In the genomic region with DNA sequence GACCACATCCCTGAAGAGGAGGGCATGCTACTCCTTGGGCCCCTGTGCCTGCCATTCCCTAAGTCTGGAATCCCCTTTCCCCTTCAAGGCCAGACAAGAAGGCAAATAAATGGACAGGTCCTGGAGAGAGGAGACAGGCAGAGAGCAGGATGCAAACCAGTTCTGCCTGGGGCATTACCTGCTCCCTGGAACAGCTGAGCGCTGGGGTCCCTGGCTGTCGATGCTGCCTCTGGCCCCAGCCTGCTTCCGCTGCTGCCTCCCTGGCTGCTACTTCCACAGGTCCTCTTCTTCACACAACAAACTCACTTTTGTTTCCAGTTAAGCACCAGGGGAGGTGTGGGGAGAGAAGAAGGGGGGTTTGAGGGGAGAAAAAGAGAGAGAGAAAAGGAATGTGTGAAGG, we compare ENCODE assay signal across 13 cellular contexts. TPM values are rescaled to one million over a fixed set of nuclear protein-coding genes. Genes with fewer than 3 reads are reported as not detected.
DNase-seq lines count a peak whose midpoint lies in the region; ATAC-seq and TF ChIP-seq lines count a peak whose summit lies in the region.
"Had no signal": no experiment of that assay in that cellular context is flagged by ENCODE, and none has a peak within 500 bp of the region (broad histone marks: within the 10 kb centered on the region; RNA-seq: fewer than 3 reads in every experiment).

No MANE protein-coding gene starts in this region.

- no peaks in the 10 kb centered on the region for H3K9me3 Mint-ChIP-seq in activated CD4-positive, alpha-beta memory T cell treated with anti-CD3 and anti-CD28 coated beads for 36 hours
- H3K9me3 Mint-ChIP-seq in activated CD4-positive, alpha-beta memory T cell treated with anti-CD3 and anti-CD28 coated beads, Interleukin-2, amount 10 ng/mL, durations not matched to agents 7 days and 5 days, result no peaks in the 10 kb centered on the region
- no peaks in the 10 kb centered on the region for H3K9me3 Mint-ChIP-seq in activated naive CD8-positive, alpha-beta T cell treated with anti-CD3 and anti-CD28 coated beads, Interleukin-2, amount 50 U/mL, for 24 hours
- H3K9me3 Mint-ChIP-seq in stimulated activated effector memory CD8-positive, alpha-beta T cell treated with anti-CD3 and anti-CD28 coated beads, Interleukin-12 subunit alpha, Interleukin-12 subunit beta, amount 100 ng/mL, for 72 hours, result no peaks in the 10 kb centered on the region

- no peak overlapping the region for H3K27ac ChIP-seq in upper lobe of right lung
- H3K27ac ChIP-seq: foreskin keratinocyte, right lobe of liver had no signal

- no peaks in the 10 kb centered on the region for H4K20me1 ChIP-seq in Loucy (ENCODE audit: insufficient read depth, low read length, poor library complexity, severe bottlenecking)

- H3K27me3 Mint-ChIP-seq in activated CD4-positive, alpha-beta memory T cell treated with anti-CD3 and anti-CD28 coated beads for 36 hours, result no peaks in the 10 kb centered on the region
- H3K27me3 Mint-ChIP-seq in activated CD4-positive, alpha-beta memory T cell treated with anti-CD3 and anti-CD28 coated beads, Interleukin-2, amount 10 ng/mL, durations not matched to agents 7 days and 5 days, result no peaks in the 10 kb centered on the region
- H3K27me3 Mint-ChIP-seq in activated naive CD8-positive, alpha-beta T cell treated with anti-CD3 and anti-CD28 coated beads, Interleukin-2, amount 50 U/mL, for 24 hours, result no peaks in the 10 kb centered on the region

- no peaks in the 10 kb centered on the region for H3F3A ChIP-seq in Loucy (ENCODE audit: low read depth)

- peak overlapping the region; percentile 64 for H3K27ac Mint-ChIP-seq in activated CD4-positive, alpha-beta memory T cell treated with anti-CD3 and anti-CD28 coated beads for 36 hours
- H3K27ac Mint-ChIP-seq in activated CD4-positive, alpha-beta memory T cell treated with anti-CD3 and anti-CD28 coated beads, Interleukin-2, amount 10 ng/mL, durations not matched to agents 7 days and 5 days, result no peak overlapping the region
- H3K27ac Mint-ChIP-seq in activated naive CD8-positive, alpha-beta T cell treated with anti-CD3 and anti-CD28 coated beads, Interleukin-2, amount 50 U/mL, for 24 hours, result peak overlapping the region; percentile 67
- peak overlapping the region; percentile 58 for H3K27ac Mint-ChIP-seq in stimulated activated effector memory CD8-positive, alpha-beta T cell treated with anti-CD3 and anti-CD28 coated beads, Interleukin-12 subunit alpha, Interleukin-12 subunit beta, amount 100 ng/mL, for 72 hours

- H3K36me3 ChIP-seq in Loucy (ENCODE audit: insufficient read depth, low read length) (no peaks in the 10 kb centered on the region), upper lobe of right lung (no peaks in the 10 kb centered on the region)
- H3K36me3 ChIP-seq: right lobe of liver had no signal

- H3K4me3 ChIP-seq in Loucy (ENCODE audit: low read length, poor library complexity, severe bottlenecking) (no peak overlapping the region), upper lobe of right lung (no peak overlapping the region)
- H3K4me3 ChIP-seq: right lobe of liver had no signal

- DNase-seq in activated CD4-positive, alpha-beta memory T cell treated with anti-CD3 and anti-CD28 coated beads for 36 hours, result no peak
- DNase-seq in activated CD4-positive, alpha-beta memory T cell treated with anti-CD3 and anti-CD28 coated beads, Interleukin-2, amount 10 ng/mL, durations not matched to agents 7 days and 5 days, result no peak
- no peak for DNase-seq in activated naive CD8-positive, alpha-beta T cell treated with anti-CD3 and anti-CD28 coated beads, Interleukin-2, amount 50 U/mL, for 24 hours
- no peak for DNase-seq in stimulated activated effector memory CD8-positive, alpha-beta T cell treated with anti-CD3 and anti-CD28 coated beads, Interleukin-12 subunit alpha, Interleukin-12 subunit beta, amount 100 ng/mL, for 72 hours (ENCODE audit: low spot score in 2 of 2)
- DNase-seq in GM13977 (ENCODE audit: low spot score) (no peak), upper lobe of right lung (no peak)
- DNase-seq: foreskin keratinocyte, NCI-H1417, NCI-H226, right lobe of liver, SW 1271 had no signal

- no peaks in the 10 kb centered on the region for H3K79me2 ChIP-seq in Loucy (ENCODE audit: insufficient read depth, low read length)

- peak overlapping the region; percentile 45 for H3K4me2 ChIP-seq in Loucy (ENCODE audit: low read depth, low read length, poor library complexity, severe bottlenecking)

- CTCF ChIA-PET in activated CD4-positive, alpha-beta memory T cell treated with anti-CD3 and anti-CD28 coated beads for 36 hours (lab: Charles Lee), result interaction anchor here (1.2 to 3.2 kb wide), 3 partner anchors 18 to 45 kb away, joined by 3 to 13 read pairs (median 8); no protein-coding TSS in a partner anchor
- CTCF ChIA-PET in activated CD4-positive, alpha-beta memory T cell treated with anti-CD3 and anti-CD28 coated beads, Interleukin-2, amount 10 ng/mL, durations not matched to agents 7 days and 5 days (lab: Charles Lee), result interaction anchor here (0.6 to 1.5 kb wide), 2 partner anchors 29 to 45 kb away, joined by 5 to 9 read pairs; no protein-coding TSS in a partner anchor

- peaks cover 18% of the 10 kb centered on the region for H3K4me1 Mint-ChIP-seq in activated CD4-positive, alpha-beta memory T cell treated with anti-CD3 and anti-CD28 coated beads for 36 hours (ENCODE audit: low read depth)
- peaks cover 15% of the 10 kb centered on the region for H3K4me1 Mint-ChIP-seq in activated CD4-positive, alpha-beta memory T cell treated with anti-CD3 and anti-CD28 coated beads, Interleukin-2, amount 10 ng/mL, durations not matched to agents 7 days and 5 days
- peaks cover 15% of the 10 kb centered on the region for H3K4me1 Mint-ChIP-seq in activated naive CD8-positive, alpha-beta T cell treated with anti-CD3 and anti-CD28 coated beads, Interleukin-2, amount 50 U/mL, for 24 hours
- H3K4me1 Mint-ChIP-seq in stimulated activated effector memory CD8-positive, alpha-beta T cell treated with anti-CD3 and anti-CD28 coated beads, Interleukin-12 subunit alpha, Interleukin-12 subunit beta, amount 100 ng/mL, for 72 hours, result peaks cover 15% of the 10 kb centered on the region

- TF ChIP-seq CTCF in Loucy (conservative IDR thresholded peaks at IDR 0.05; ENCODE audit: low read length), result no peak
- no peak for TF ChIP-seq CTCF in GM13977 (IDR thresholded peaks at IDR 0.05; ENCODE audit: extremely low read depth, insufficient read depth, missing control alignments)
- TF ChIP-seq CTCF in upper lobe of right lung (IDR thresholded peaks at IDR 0.05), result no peak

- H3K9me3 ChIP-seq in Loucy (ENCODE audit: insufficient read depth, low read depth, low read length) (no peaks in the 10 kb centered on the region), upper lobe of right lung (no peaks in the 10 kb centered on the region)
- H3K9me3 ChIP-seq: right lobe of liver had no signal

- H3K36me3 Mint-ChIP-seq in activated CD4-positive, alpha-beta memory T cell treated with anti-CD3 and anti-CD28 coated beads for 36 hours, result no peaks in the 10 kb centered on the region
- no peaks in the 10 kb centered on the region for H3K36me3 Mint-ChIP-seq in activated CD4-positive, alpha-beta memory T cell treated with anti-CD3 and anti-CD28 coated beads, Interleukin-2, amount 10 ng/mL, durations not matched to agents 7 days and 5 days (ENCODE audit: low read depth)
- H3K36me3 Mint-ChIP-seq in activated naive CD8-positive, alpha-beta T cell treated with anti-CD3 and anti-CD28 coated beads, Interleukin-2, amount 50 U/mL, for 24 hours (ENCODE audit: low read depth), result peaks cover 6% of the 10 kb centered on the region
- no peaks in the 10 kb centered on the region for H3K36me3 Mint-ChIP-seq in stimulated activated effector memory CD8-positive, alpha-beta T cell treated with anti-CD3 and anti-CD28 coated beads, Interleukin-12 subunit alpha, Interleukin-12 subunit beta, amount 100 ng/mL, for 72 hours

- H3K9ac ChIP-seq in Loucy (ENCODE audit: low read depth, low read length, poor library complexity, severe bottlenecking), result peak overlapping the region; percentile 35

- H2AFZ ChIP-seq in Loucy (ENCODE audit: low read length), result peak overlapping the region; percentile 62; the same call in 1 of the 2 replicates

- no peak for ATAC-seq in activated naive CD8-positive, alpha-beta T cell treated with anti-CD3 and anti-CD28 coated beads, Interleukin-2, amount 50 U/mL, for 24 hours
- ATAC-seq in stimulated activated effector memory CD8-positive, alpha-beta T cell treated with anti-CD3 and anti-CD28 coated beads, Interleukin-12 subunit alpha, Interleukin-12 subunit beta, amount 100 ng/mL, for 72 hours, result no peak
- ATAC-seq in GM18517 (IDR thresholded peaks at IDR 0.05; ENCODE audit: unreplicated experiment) (no peak), upper lobe of right lung (no peak)
- ATAC-seq: foreskin keratinocyte had no signal

- no peak overlapping the region for H3K4me3 Mint-ChIP-seq in activated CD4-positive, alpha-beta memory T cell treated with anti-CD3 and anti-CD28 coated beads for 36 hours
- no peak overlapping the region for H3K4me3 Mint-ChIP-seq in activated CD4-positive, alpha-beta memory T cell treated with anti-CD3 and anti-CD28 coated beads, Interleukin-2, amount 10 ng/mL, durations not matched to agents 7 days and 5 days
- H3K4me3 Mint-ChIP-seq in activated naive CD8-positive, alpha-beta T cell treated with anti-CD3 and anti-CD28 coated beads, Interleukin-2, amount 50 U/mL, for 24 hours, result no peak overlapping the region
- peak overlapping the region; percentile 0 for H3K4me3 Mint-ChIP-seq in stimulated activated effector memory CD8-positive, alpha-beta T cell treated with anti-CD3 and anti-CD28 coated beads, Interleukin-12 subunit alpha, Interleukin-12 subunit beta, amount 100 ng/mL, for 72 hours

- POLR2A ChIA-PET in activated CD4-positive, alpha-beta memory T cell treated with anti-CD3 and anti-CD28 coated beads for 36 hours (lab: Charles Lee), result interaction anchor here (0.6 kb wide), 1 partner anchor 112 kb away, joined by 3 read pairs; no protein-coding TSS in a partner anchor
- POLR2A ChIA-PET in activated CD4-positive, alpha-beta memory T cell treated with anti-CD3 and anti-CD28 coated beads, Interleukin-2, amount 10 ng/mL, durations not matched to agents 7 days and 5 days (lab: Charles Lee), result interaction anchor here (0.6 to 1.6 kb wide), 4 partner anchors 11 to 112 kb away, joined by 4 to 5 read pairs (median 4); partner anchors contain the start of gene MOB1A

- intact Hi-C loops in activated CD4-positive, alpha-beta memory T cell treated with anti-CD3 and anti-CD28 coated beads for 36 hours (cut with micrococcal nuclease), result no loop called here
- intact Hi-C loops in upper lobe of right lung (cut with DNase I), result no loop called here

- no peaks in the 10 kb centered on the region for H3K9me2 ChIP-seq in Loucy (replicated peaks; ENCODE audit: low read depth, low read length)

- in situ Hi-C loops in GM13977 (cut with MboI; ENCODE audit: low pct_unique_long_range_greater_than_20kb, low sequenced_read_pairs, unreplicated experiment), result no loop called here

- no peaks in the 10 kb centered on the region for H3K27me3 ChIP-seq in Loucy (ENCODE audit: insufficient read depth, low read length, poor library complexity, severe bottlenecking)
- H3K27me3 ChIP-seq in upper lobe of right lung, result no peaks in the 10 kb centered on the region
- H3K27me3 ChIP-seq: right lobe of liver had no signal

- H3K4me1 ChIP-seq in Loucy (ENCODE audit: insufficient read depth, low read length, poor library complexity, severe bottlenecking) (peaks cover 13% of the 10 kb centered on the region), upper lobe of right lung (peaks cover 9% of the 10 kb centered on the region)
- H3K4me1 ChIP-seq: foreskin keratinocyte, right lobe of liver had no signal

RNA-seq across cellular contexts. Expression of gene SLC4A5, which starts 53.1 kb away (rescaled TPM):
- 1 to 10 TPM; 2.9 to 3.1 TPM for total RNA-seq in activated CD4-positive, alpha-beta memory T cell treated with anti-CD3 and anti-CD28 coated beads for 36 hours
- total RNA-seq in activated CD4-positive, alpha-beta memory T cell treated with anti-CD3 and anti-CD28 coated beads, Interleukin-2, amount 10 ng/mL, durations not matched to agents 7 days and 5 days, result 1 to 10 TPM; 2.5 to 3.4 TPM
- 3.2 TPM for total RNA-seq in upper lobe of right lung
